ENCODE assay signal across 1 cellular context in genomic region chr22:35457729-35458546, GRCh38.
A peak's percentile ranks its signal among the peaks of the same experiment; 100 is the strongest.
TF ChIP-seq lines count a peak whose summit lies in the region.

No MANE protein-coding gene starts in this region.

TF ChIP-seq in HEK293, 187 proteins besides CTCF, POLR2A, EP300 and RAD21 (continued from another document):
- TF ChIP-seq, protein P1, sequence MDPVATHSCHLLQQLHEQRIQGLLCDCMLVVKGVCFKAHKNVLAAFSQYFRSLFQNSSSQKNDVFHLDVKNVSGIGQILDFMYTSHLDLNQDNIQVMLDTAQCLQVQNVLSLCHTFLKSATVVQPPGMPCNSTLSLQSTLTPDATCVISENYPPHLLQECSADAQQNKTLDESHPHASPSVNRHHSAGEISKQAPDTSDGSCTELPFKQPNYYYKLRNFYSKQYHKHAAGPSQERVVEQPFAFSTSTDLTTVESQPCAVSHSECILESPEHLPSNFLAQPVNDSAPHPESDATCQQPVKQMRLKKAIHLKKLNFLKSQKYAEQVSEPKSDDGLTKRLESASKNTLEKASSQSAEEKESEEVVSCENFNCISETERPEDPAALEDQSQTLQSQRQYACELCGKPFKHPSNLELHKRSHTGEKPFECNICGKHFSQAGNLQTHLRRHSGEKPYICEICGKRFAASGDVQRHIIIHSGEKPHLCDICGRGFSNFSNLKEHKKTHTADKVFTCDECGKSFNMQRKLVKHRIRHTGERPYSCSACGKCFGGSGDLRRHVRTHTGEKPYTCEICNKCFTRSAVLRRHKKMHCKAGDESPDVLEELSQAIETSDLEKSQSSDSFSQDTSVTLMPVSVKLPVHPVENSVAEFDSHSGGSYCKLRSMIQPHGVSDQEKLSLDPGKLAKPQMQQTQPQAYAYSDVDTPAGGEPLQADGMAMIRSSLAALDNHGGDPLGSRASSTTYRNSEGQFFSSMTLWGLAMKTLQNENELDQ (tag by site-specific recombination; IDR thresholded peaks at IDR 0.05; ENCODE audit: low read depth), result no peak
- no peak for TF ChIP-seq ZNF701 (tag by site-specific recombination; IDR thresholded peaks at IDR 0.05)
- TF ChIP-seq PRDM1 (tag by site-specific recombination; IDR thresholded peaks at IDR 0.05), result no peak
- no peak for TF ChIP-seq ZNF416 (tag by site-specific recombination; IDR thresholded peaks at IDR 0.05)
- no peak for TF ChIP-seq ZNF19 (tag by site-specific recombination; IDR thresholded peaks at IDR 0.05; ENCODE audit: low read depth)
- TF ChIP-seq ZNF777 (tag by site-specific recombination; IDR thresholded peaks at IDR 0.05; ENCODE audit: borderline replicate concordance), result no peak
- peak; percentile 80 for TF ChIP-seq ZNF398 (tag by site-specific recombination; IDR thresholded peaks at IDR 0.05)
- TF ChIP-seq ZNF837 (tag by site-specific recombination; IDR thresholded peaks at IDR 0.05), result no peak
- no peak for TF ChIP-seq MYNN (tag by site-specific recombination; IDR thresholded peaks at IDR 0.05; ENCODE audit: borderline replicate concordance)
- no peak for TF ChIP-seq ZNF830 (tag by site-specific recombination; IDR thresholded peaks at IDR 0.05; ENCODE audit: low read depth)
- no peak for TF ChIP-seq ZNF354C (tag by site-specific recombination; IDR thresholded peaks at IDR 0.05; ENCODE audit: borderline replicate concordance, low read depth)
- no peak for TF ChIP-seq SCRT1 (tag by site-specific recombination; IDR thresholded peaks at IDR 0.05; ENCODE audit: borderline replicate concordance)
- TF ChIP-seq HOXD13 (CRISPR knock-in tag; IDR thresholded peaks at IDR 0.05; ENCODE audit: borderline replicate concordance), result no peak
- TF ChIP-seq ZFHX2 (tag by site-specific recombination; conservative IDR thresholded peaks at IDR 0.05), result peak; percentile 89
- no peak for TF ChIP-seq KLF8 (tag by site-specific recombination; IDR thresholded peaks at IDR 0.05)
- TF ChIP-seq, protein P2, sequence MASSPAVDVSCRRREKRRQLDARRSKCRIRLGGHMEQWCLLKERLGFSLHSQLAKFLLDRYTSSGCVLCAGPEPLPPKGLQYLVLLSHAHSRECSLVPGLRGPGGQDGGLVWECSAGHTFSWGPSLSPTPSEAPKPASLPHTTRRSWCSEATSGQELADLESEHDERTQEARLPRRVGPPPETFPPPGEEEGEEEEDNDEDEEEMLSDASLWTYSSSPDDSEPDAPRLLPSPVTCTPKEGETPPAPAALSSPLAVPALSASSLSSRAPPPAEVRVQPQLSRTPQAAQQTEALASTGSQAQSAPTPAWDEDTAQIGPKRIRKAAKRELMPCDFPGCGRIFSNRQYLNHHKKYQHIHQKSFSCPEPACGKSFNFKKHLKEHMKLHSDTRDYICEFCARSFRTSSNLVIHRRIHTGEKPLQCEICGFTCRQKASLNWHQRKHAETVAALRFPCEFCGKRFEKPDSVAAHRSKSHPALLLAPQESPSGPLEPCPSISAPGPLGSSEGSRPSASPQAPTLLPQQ (tag by site-specific recombination; IDR thresholded peaks at IDR 0.05), result no peak
- TF ChIP-seq YY2 (tag by site-specific recombination; IDR thresholded peaks at IDR 0.05), result no peak
- no peak for TF ChIP-seq ZXDB (tag by site-specific recombination; IDR thresholded peaks at IDR 0.05)
- TF ChIP-seq ZNF211 (tag by site-specific recombination; IDR thresholded peaks at IDR 0.05; ENCODE audit: low read depth), result no peak
- no peak for TF ChIP-seq BCL6B (tag by site-specific recombination; IDR thresholded peaks at IDR 0.05)
- TF ChIP-seq TCF7L2 (IDR thresholded peaks at IDR 0.05; ENCODE audit: borderline replicate concordance, low read depth, low read length), result no peak
- no peak for TF ChIP-seq ZNF302 (tag by site-specific recombination; IDR thresholded peaks at IDR 0.05; ENCODE audit: low read depth)
- TF ChIP-seq ZNF521 (tag by site-specific recombination; IDR thresholded peaks at IDR 0.05), result no peak
- no peak for TF ChIP-seq ZNF184 (tag by site-specific recombination; IDR thresholded peaks at IDR 0.05)
- no peak for TF ChIP-seq ZNF24 (tag by site-specific recombination; IDR thresholded peaks at IDR 0.05)
- TF ChIP-seq WT1 (tag by site-specific recombination; IDR thresholded peaks at IDR 0.05), result no peak
- no peak for TF ChIP-seq ZFP37 (tag by site-specific recombination; IDR thresholded peaks at IDR 0.05)
- TF ChIP-seq, protein P3, sequence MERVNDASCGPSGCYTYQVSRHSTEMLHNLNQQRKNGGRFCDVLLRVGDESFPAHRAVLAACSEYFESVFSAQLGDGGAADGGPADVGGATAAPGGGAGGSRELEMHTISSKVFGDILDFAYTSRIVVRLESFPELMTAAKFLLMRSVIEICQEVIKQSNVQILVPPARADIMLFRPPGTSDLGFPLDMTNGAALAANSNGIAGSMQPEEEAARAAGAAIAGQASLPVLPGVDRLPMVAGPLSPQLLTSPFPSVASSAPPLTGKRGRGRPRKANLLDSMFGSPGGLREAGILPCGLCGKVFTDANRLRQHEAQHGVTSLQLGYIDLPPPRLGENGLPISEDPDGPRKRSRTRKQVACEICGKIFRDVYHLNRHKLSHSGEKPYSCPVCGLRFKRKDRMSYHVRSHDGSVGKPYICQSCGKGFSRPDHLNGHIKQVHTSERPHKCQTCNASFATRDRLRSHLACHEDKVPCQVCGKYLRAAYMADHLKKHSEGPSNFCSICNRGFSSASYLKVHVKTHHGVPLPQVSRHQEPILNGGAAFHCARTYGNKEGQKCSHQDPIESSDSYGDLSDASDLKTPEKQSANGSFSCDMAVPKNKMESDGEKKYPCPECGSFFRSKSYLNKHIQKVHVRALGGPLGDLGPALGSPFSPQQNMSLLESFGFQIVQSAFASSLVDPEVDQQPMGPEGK (tag by site-specific recombination; IDR thresholded peaks at IDR 0.05), result peak; percentile 41; the same call in 1 of the 2 replicates
- TF ChIP-seq, protein P4, sequence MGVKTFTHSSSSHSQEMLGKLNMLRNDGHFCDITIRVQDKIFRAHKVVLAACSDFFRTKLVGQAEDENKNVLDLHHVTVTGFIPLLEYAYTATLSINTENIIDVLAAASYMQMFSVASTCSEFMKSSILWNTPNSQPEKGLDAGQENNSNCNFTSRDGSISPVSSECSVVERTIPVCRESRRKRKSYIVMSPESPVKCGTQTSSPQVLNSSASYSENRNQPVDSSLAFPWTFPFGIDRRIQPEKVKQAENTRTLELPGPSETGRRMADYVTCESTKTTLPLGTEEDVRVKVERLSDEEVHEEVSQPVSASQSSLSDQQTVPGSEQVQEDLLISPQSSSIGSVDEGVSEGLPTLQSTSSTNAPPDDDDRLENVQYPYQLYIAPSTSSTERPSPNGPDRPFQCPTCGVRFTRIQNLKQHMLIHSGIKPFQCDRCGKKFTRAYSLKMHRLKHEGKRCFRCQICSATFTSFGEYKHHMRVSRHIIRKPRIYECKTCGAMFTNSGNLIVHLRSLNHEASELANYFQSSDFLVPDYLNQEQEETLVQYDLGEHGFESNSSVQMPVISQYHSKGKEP (tag by site-specific recombination; IDR thresholded peaks at IDR 0.05), result no peak
- no peak for TF ChIP-seq SP7 (tag by site-specific recombination; IDR thresholded peaks at IDR 0.05)
- no peak for TF ChIP-seq ZNF121 (tag by site-specific recombination; IDR thresholded peaks at IDR 0.05)
- peak; percentile 91 for TF ChIP-seq EGR2 (tag by site-specific recombination; IDR thresholded peaks at IDR 0.05; ENCODE audit: low read depth)
- TF ChIP-seq SCRT2 (tag by site-specific recombination; IDR thresholded peaks at IDR 0.05), result no peak
- TF ChIP-seq SP3 (tag by site-specific recombination; IDR thresholded peaks at IDR 0.05), result no peak
- TF ChIP-seq, protein P5, sequence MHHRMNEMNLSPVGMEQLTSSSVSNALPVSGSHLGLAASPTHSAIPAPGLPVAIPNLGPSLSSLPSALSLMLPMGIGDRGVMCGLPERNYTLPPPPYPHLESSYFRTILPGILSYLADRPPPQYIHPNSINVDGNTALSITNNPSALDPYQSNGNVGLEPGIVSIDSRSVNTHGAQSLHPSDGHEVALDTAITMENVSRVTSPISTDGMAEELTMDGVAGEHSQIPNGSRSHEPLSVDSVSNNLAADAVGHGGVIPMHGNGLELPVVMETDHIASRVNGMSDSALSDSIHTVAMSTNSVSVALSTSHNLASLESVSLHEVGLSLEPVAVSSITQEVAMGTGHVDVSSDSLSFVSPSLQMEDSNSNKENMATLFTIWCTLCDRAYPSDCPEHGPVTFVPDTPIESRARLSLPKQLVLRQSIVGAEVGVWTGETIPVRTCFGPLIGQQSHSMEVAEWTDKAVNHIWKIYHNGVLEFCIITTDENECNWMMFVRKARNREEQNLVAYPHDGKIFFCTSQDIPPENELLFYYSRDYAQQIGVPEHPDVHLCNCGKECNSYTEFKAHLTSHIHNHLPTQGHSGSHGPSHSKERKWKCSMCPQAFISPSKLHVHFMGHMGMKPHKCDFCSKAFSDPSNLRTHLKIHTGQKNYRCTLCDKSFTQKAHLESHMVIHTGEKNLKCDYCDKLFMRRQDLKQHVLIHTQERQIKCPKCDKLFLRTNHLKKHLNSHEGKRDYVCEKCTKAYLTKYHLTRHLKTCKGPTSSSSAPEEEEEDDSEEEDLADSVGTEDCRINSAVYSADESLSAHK (tag by site-specific recombination; IDR thresholded peaks at IDR 0.05), result no peak
- TF ChIP-seq ZNF433 (tag by site-specific recombination; IDR thresholded peaks at IDR 0.05; ENCODE audit: low read depth), result no peak
- TF ChIP-seq ZNF202 (tag by site-specific recombination; IDR thresholded peaks at IDR 0.05; ENCODE audit: borderline replicate concordance), result no peak
- no peak for TF ChIP-seq ZNF623 (tag by site-specific recombination; IDR thresholded peaks at IDR 0.05)
- TF ChIP-seq ZNF174 (tag by site-specific recombination; IDR thresholded peaks at IDR 0.05), result no peak
- TF ChIP-seq ZNF629 (tag by site-specific recombination; IDR thresholded peaks at IDR 0.05), result no peak
- TF ChIP-seq ZNF654 (tag by site-specific recombination; IDR thresholded peaks at IDR 0.05; ENCODE audit: low read depth), result no peak
- no peak for TF ChIP-seq REPIN1 (tag by site-specific recombination; IDR thresholded peaks at IDR 0.05; ENCODE audit: low read depth)
- TF ChIP-seq PRDM10 (tag by site-specific recombination; IDR thresholded peaks at IDR 0.05), result peak; percentile 42; the same call in 1 of the 2 replicates
- peak; percentile 95 for TF ChIP-seq ZNF16 (tag by site-specific recombination; IDR thresholded peaks at IDR 0.05; ENCODE audit: low read depth)
- no peak for TF ChIP-seq ZNF843 (tag by site-specific recombination; IDR thresholded peaks at IDR 0.05)
- TF ChIP-seq ZFP3 (tag by site-specific recombination; IDR thresholded peaks at IDR 0.05; ENCODE audit: low read depth), result no peak
- TF ChIP-seq ZNF626 (tag by site-specific recombination; IDR thresholded peaks at IDR 0.05), result no peak
- no peak for TF ChIP-seq TRIM28 (IDR thresholded peaks at IDR 0.05; ENCODE audit: borderline replicate concordance, low read length)
- TF ChIP-seq ZNF792 (tag by site-specific recombination; IDR thresholded peaks at IDR 0.05), result no peak
